8 cellular contexts compared by ENCODE assay signal in the genomic region with DNA sequence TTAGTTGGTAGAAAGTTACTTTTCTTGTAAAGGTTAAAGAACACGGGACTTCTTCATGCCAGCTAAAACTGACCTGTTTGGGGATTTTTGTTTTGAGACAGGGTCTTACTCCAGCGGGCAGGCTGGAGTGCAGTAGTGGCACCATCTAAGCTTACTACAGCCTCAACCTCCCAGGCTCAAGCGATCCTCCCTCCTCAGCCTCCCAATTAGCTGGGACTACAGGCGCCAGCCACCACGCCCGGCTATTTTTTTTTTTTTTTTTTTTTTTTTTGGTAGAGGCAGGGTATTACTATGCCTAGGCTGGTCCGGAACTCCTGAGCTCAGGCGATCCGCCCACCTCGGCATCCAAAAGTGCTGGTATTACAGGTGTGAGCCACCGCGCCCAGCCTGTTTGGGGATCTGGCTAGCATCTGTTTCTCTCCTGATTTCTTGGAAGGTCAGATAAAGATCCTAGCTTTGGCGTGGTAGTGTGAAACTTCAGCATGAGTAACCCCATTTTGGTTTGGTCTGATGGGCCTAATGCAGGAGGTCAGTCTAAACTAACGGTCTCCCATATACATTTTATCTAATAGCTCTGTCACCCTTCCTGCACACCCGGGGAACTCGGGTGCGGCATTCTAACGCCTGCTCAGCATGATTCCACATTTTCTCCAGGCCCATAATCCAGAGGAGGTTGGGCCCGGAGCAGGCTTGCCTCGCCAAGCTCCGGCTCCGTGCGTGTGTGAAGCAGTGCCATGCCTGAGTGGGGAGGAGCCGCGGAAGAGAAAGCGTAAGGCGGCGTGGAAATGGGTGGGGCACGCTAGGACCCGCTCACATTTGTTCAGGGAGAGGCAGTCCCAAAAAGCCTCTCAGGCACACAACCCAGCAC. TPM values are rescaled to one million over a fixed set of nuclear protein-coding genes. Genes with fewer than 3 reads are reported as not detected.
DNase-seq lines count a peak whose midpoint lies in the region; ATAC-seq, FAIRE-seq and TF ChIP-seq lines count a peak whose summit lies in the region.

No MANE protein-coding gene starts in this region.

- ATAC-seq in CD4-positive, alpha-beta T cell (ENCODE audit: poor library complexity) = peak; percentile 70
- ATAC-seq in GM19324 (IDR thresholded peaks at IDR 0.05; ENCODE audit: low FRiP score, unreplicated experiment) (peak; percentile 53), HG03439 (IDR thresholded peaks at IDR 0.05; ENCODE audit: unreplicated experiment) (peak; percentile 56)

- no peaks in the 10 kb centered on the region for H3K36me3 ChIP-seq in testis (ENCODE audit: low read depth, missing control alignments)

- H3K27ac Mint-ChIP-seq in CD4-positive, alpha-beta T cell = peak overlapping the region; percentile 99

- H3K9me3 ChIP-seq in CD4-positive, alpha-beta T cell (ENCODE audit: control insufficient read depth, low read length) = no peaks in the 10 kb centered on the region
- H3K9me3 ChIP-seq in testis = no peaks in the 10 kb centered on the region

- no peaks in the 10 kb centered on the region for H3K9me3 Mint-ChIP-seq in CD4-positive, alpha-beta T cell

- intact Hi-C loops in CD4-positive, alpha-beta T cell (cut with DNase I, micrococcal nuclease) = loop anchor here (1.0 to 5.0 kb wide), 8 partner anchors 21 to 1432 kb away; partner anchors contain the start of genes ADK (in 1 of the 2) and AP3M1 (in 1 of the 2)
- intact Hi-C loops in testis (cut with DNase I; ENCODE audit: low total_unique reads) = no loop called here

- FAIRE-seq in RCC 7860 (lab: Jason Lieb, UNC) (no peak), frontal cortex (lab: Jason Lieb, UNC) (no peak)

- H3K27me3 Mint-ChIP-seq in CD4-positive, alpha-beta T cell = no peaks in the 10 kb centered on the region

- peak; percentile 69 to 84 (median 73) for DNase-seq in CD4-positive, alpha-beta T cell
- DNase-seq in RCC 7860 (ENCODE audit: low spot score) (peak; percentile 61), activated gamma-delta T cell (lab: John Stamatoyannopoulos, UW) (peak; percentile 48), frontal cortex (ENCODE audit: low spot score in 2 of 2) (peak; percentile 58 to 60), nucleus accumbens (lab: John Stamatoyannopoulos, UW) (peak in 46 of 56 donors; percentile 21 to 88 (median 74)), testis (peak; percentile 78)

- H3K27ac ChIP-seq in CD4-positive, alpha-beta T cell (ENCODE audit: low read depth, low read length) = peak overlapping the region; percentile 99
- H3K27ac ChIP-seq in testis = peak overlapping the region; percentile 98 to 99

- peaks cover 17% of the 10 kb centered on the region for H3K4me1 ChIP-seq in testis

- CTCF ChIA-PET in CD4-positive, alpha-beta T cell (lab: Charles Lee) = interaction anchor here (0.6 to 5.2 kb wide), 5 partner anchors 21 to 1702 kb away, joined by 3 to 53 read pairs (median 24); partner anchors contain the start of gene COMTD1

- WGBS in testis, 2 donors = 20 to 30% methylated on average over 30 of the region's 30 CpGs

- H3K4me1 Mint-ChIP-seq in CD4-positive, alpha-beta T cell (ENCODE audit: low read depth) = peaks cover 28% of the 10 kb centered on the region

- POLR2A ChIA-PET in CD4-positive, alpha-beta T cell (lab: Charles Lee) = interaction anchor here (0.6 to 5.2 kb wide), 23 partner anchors 8 to 1962 kb away, joined by 3 to 208 read pairs (median 5); partner anchors contain the start of genes ADK, AP3M1, COMTD1 and DNAJC9

- TF ChIP-seq POLR2A in testis (IDR thresholded peaks at IDR 0.05) = no peak

- peak overlapping the region; percentile 97 for H3K4me3 Mint-ChIP-seq in CD4-positive, alpha-beta T cell

- peak overlapping the region; percentile 99 for H3K4me3 ChIP-seq in testis

- no peaks in the 10 kb centered on the region for H3K27me3 ChIP-seq in CD4-positive, alpha-beta T cell (ENCODE audit: control insufficient read depth, insufficient read depth, low read length)
- no peaks in the 10 kb centered on the region for H3K27me3 ChIP-seq in testis

- H3K36me3 Mint-ChIP-seq in CD4-positive, alpha-beta T cell (ENCODE audit: low read depth) = peaks cover 36% of the 10 kb centered on the region

- no peak for TF ChIP-seq CTCF in CD4-positive, alpha-beta T cell (IDR thresholded peaks at IDR 0.05)
- TF ChIP-seq CTCF in testis (IDR thresholded peaks at IDR 0.05) = no peak

RNA-seq across cellular contexts. Expression of gene VDAC2, which starts 1.0 kb away (rescaled TPM):
- total RNA-seq in CD4-positive, alpha-beta T cell = 100 to 1,000 TPM; 141 to 147 TPM
- total RNA-seq in frontal cortex = 138 TPM
- 100 to 1,000 TPM; 105 to 111 TPM for total RNA-seq in testis
- 234 TPM for polyA plus RNA-seq in testis (ENCODE audit: insufficient read depth, low read depth, low replicate concordance)

RNA-seq across cellular contexts. Expression of gene COMTD1, which starts 26.2 kb away (rescaled TPM):
- 10 to 100 TPM in 1 of 2 experiments, 1 to 10 TPM in 1; 9.5 to 10.5 TPM for total RNA-seq in CD4-positive, alpha-beta T cell
- total RNA-seq in frontal cortex (20.0 TPM), testis (10 to 100 TPM; 18.8 to 22.8 TPM)
- 8.1 TPM for polyA plus RNA-seq in testis (ENCODE audit: insufficient read depth, low read depth, low replicate concordance)

Comparison
In these comparisons a context has a peak if more than half of its experiments do, and no peak if none do; other contexts are left out.
1. Peak in every context shown above with its lines: DNase-seq, ATAC-seq, H3K4me3 ChIP-seq and H3K27ac ChIP-seq.